ENCODE assay signal across 2 cellular contexts in the genomic region with DNA sequence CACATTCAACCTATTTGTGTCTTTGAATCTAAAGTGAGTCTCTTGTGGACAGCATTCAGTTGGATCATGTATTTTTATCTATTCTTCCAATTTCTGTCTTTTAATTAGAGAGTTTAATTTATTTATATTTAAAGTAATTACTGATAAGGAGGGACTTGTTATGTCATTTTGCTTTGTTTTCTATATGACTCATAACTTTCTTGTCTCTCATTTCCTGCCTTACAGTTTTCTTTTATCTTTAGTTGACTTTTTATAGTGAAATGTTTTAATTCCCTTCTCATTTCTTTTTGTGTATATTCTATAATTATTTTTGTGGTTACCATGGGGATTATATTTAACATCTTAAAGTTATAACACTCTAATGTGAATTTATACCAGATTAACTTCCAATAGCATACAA.
TF ChIP-seq lines count a peak whose summit lies in the region.

No MANE protein-coding gene starts in this region.

TF ChIP-seq in HCT116, 20 proteins besides CTCF, POLR2A, EP300 and RAD21:
- TF ChIP-seq YY1 (IDR thresholded peaks at IDR 0.05; ENCODE audit: extremely low read depth, insufficient replicate concordance, low read depth, low read length) (no peak), FOSL1 (IDR thresholded peaks at IDR 0.05; ENCODE audit: low read depth) (peak; percentile 59; the same call in 1 of the 2 replicates)

TF ChIP-seq in GM12878, 131 proteins besides CTCF, POLR2A, EP300 and RAD21:
- TF ChIP-seq GATAD2B (conservative IDR thresholded peaks at IDR 0.05; ENCODE audit: low read depth): no peak
- no peak for TF ChIP-seq SIX5 (IDR thresholded peaks at IDR 0.05; ENCODE audit: low read depth, low read length, severe bottlenecking)
- TF ChIP-seq SMC3 (IDR thresholded peaks at IDR 0.05; ENCODE audit: borderline replicate concordance, low read length): no peak
- no peak for TF ChIP-seq TAF1 (IDR thresholded peaks at IDR 0.05; ENCODE audit: borderline replicate concordance, low read depth, low read length)
- TF ChIP-seq, protein P1, sequence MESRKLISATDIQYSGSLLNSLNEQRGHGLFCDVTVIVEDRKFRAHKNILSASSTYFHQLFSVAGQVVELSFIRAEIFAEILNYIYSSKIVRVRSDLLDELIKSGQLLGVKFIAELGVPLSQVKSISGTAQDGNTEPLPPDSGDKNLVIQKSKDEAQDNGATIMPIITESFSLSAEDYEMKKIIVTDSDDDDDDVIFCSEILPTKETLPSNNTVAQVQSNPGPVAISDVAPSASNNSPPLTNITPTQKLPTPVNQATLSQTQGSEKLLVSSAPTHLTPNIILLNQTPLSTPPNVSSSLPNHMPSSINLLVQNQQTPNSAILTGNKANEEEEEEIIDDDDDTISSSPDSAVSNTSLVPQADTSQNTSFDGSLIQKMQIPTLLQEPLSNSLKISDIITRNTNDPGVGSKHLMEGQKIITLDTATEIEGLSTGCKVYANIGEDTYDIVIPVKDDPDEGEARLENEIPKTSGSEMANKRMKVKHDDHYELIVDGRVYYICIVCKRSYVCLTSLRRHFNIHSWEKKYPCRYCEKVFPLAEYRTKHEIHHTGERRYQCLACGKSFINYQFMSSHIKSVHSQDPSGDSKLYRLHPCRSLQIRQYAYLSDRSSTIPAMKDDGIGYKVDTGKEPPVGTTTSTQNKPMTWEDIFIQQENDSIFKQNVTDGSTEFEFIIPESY (IDR thresholded peaks at IDR 0.05): no peak
- peak; percentile 19; the same call in 1 of the 2 replicates for TF ChIP-seq ATF7 (IDR thresholded peaks at IDR 0.05; ENCODE audit: low read depth)
- peak; percentile 50; the same call in 1 of the 2 replicates for TF ChIP-seq TCF7 (IDR thresholded peaks at IDR 0.05; ENCODE audit: borderline replicate concordance)
- TF ChIP-seq CHD4 (IDR thresholded peaks at IDR 0.05): no peak
- TF ChIP-seq KAT2A (conservative IDR thresholded peaks at IDR 0.05; ENCODE audit: control insufficient read depth, low read depth, low read length): no peak
- no peak for TF ChIP-seq HCFC1 (IDR thresholded peaks at IDR 0.05; ENCODE audit: low read length)
- no peak for TF ChIP-seq ZZZ3 (IDR thresholded peaks at IDR 0.05; ENCODE audit: control insufficient read depth, insufficient read length, low read depth)
- TF ChIP-seq NFYA (IDR thresholded peaks at IDR 0.05; ENCODE audit: borderline replicate concordance, low read depth, low read length): no peak
- TF ChIP-seq SMAD1 (IDR thresholded peaks at IDR 0.05; ENCODE audit: low read depth, partially characterized antibody): no peak
- TF ChIP-seq, protein P2, sequence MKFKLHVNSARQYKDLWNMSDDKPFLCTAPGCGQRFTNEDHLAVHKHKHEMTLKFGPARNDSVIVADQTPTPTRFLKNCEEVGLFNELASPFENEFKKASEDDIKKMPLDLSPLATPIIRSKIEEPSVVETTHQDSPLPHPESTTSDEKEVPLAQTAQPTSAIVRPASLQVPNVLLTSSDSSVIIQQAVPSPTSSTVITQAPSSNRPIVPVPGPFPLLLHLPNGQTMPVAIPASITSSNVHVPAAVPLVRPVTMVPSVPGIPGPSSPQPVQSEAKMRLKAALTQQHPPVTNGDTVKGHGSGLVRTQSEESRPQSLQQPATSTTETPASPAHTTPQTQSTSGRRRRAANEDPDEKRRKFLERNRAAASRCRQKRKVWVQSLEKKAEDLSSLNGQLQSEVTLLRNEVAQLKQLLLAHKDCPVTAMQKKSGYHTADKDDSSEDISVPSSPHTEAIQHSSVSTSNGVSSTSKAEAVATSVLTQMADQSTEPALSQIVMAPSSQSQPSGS (IDR thresholded peaks at IDR 0.05; ENCODE audit: low read length): no peak
- no peak for TF ChIP-seq BACH1 (IDR thresholded peaks at IDR 0.05; ENCODE audit: borderline replicate concordance)
- TF ChIP-seq BRCA1 (IDR thresholded peaks at IDR 0.05; ENCODE audit: low read depth, low read length): no peak
- TF ChIP-seq FOXK2 (IDR thresholded peaks at IDR 0.05): no peak
- TF ChIP-seq EGR1 (IDR thresholded peaks at IDR 0.05; ENCODE audit: borderline replicate concordance in 1 of 2, low read depth in 2 of 2, low read length in 2 of 2): no peak
- TF ChIP-seq RB1 (IDR thresholded peaks at IDR 0.05; ENCODE audit: borderline replicate concordance): no peak
- TF ChIP-seq PAX5 (IDR thresholded peaks at IDR 0.05; ENCODE audit: borderline replicate concordance, low read depth, low read length): no peak
- TF ChIP-seq JUNB (IDR thresholded peaks at IDR 0.05): peak; percentile 81
- no peak for TF ChIP-seq EED (IDR thresholded peaks at IDR 0.05; ENCODE audit: low read depth)
